1 cellular context compared by ENCODE assay signal in genomic region chr5:128111818-128112448, GRCh38.
TF ChIP-seq lines count a peak whose summit lies in the region.

No MANE protein-coding gene starts in this region.

TF ChIP-seq in IMR-90, 13 proteins besides CTCF, POLR2A, EP300 and RAD21:
- no peak for TF ChIP-seq ELK1 (IDR thresholded peaks at IDR 0.05; ENCODE audit: borderline replicate concordance, low read depth, low read length)
- TF ChIP-seq CEBPB (IDR thresholded peaks at IDR 0.05; ENCODE audit: low read depth, low read length), result no peak
- TF ChIP-seq NFE2L2 (IDR thresholded peaks at IDR 0.05; ENCODE audit: low read depth, low read length), result peak; percentile 46; the same call in 1 of the 2 replicates
- TF ChIP-seq RCOR1 (IDR thresholded peaks at IDR 0.05; ENCODE audit: insufficient replicate concordance, low read length), result no peak
